Comparison of ENCODE assay signal across 1 cellular context in genomic region chr14:20501346-20501745, GRCh38.
TF ChIP-seq lines count a peak whose summit lies in the region.

No MANE protein-coding gene starts in this region.

TF ChIP-seq in IMR-90, 13 proteins besides CTCF, POLR2A, EP300 and RAD21:
- TF ChIP-seq MAFK (IDR thresholded peaks at IDR 0.05; ENCODE audit: low read depth, low read length) (peak; percentile 19; the same call in 1 of the 2 replicates), USF2 (IDR thresholded peaks at IDR 0.05; ENCODE audit: low read depth, low read length) (no peak), NFE2L2 (IDR thresholded peaks at IDR 0.05; ENCODE audit: low read depth, low read length) (peak; percentile 67)
